Comparison of ENCODE assay signal across 15 cellular contexts in the genomic region with DNA sequence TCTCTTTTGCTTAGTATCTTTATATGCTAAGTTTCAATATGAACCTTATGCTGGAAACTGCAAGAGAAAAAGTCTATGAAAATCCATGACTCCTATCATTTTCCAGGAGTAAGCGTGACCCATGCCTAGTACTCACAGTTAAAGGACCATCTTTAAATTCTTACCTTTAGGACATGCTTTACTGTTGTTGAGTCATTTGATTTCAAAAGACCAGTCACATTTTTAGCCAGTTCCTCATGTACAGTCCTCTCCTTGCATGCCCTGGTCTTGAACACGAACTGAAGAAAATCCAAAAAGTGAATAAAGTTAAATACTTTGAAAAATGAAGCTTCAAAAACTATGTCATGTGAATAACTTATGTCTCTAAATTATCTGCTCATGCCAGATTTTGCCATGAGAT.
DNase-seq lines count a peak whose midpoint lies in the region; ATAC-seq lines count a peak whose summit lies in the region.
"Had no signal": no experiment of that assay in that cellular context is flagged by ENCODE, and none has a peak within 500 bp of the region (broad histone marks: within the 10 kb centered on the region; RNA-seq: fewer than 3 reads in every experiment).

No MANE protein-coding gene starts in this region.

- no peaks in the 10 kb centered on the region for H3K9me3 Mint-ChIP-seq in stimulated activated naive CD8-positive, alpha-beta T cell treated with anti-CD3 and anti-CD28 coated beads, Interleukin-15, amount 100 ng/mL, for 72 hours
- no peaks in the 10 kb centered on the region for H3K9me3 Mint-ChIP-seq in natural killer cell treated with Interleukin-12 subunit alpha and Interleukin-12 subunit beta and Interleukin-15 and Interleukin-18, amount 100 ng/mL, for 72 hours
- H3K9me3 Mint-ChIP-seq: CD8-positive, alpha-beta memory T cell; IgD-negative memory B cell had no signal

- H3K4me3 Mint-ChIP-seq in stimulated activated naive CD8-positive, alpha-beta T cell treated with anti-CD3 and anti-CD28 coated beads, Interleukin-15, amount 100 ng/mL, for 72 hours = no peak overlapping the region
- H3K4me3 Mint-ChIP-seq in T-helper 17 cell = no peak overlapping the region
- H3K4me3 Mint-ChIP-seq in natural killer cell treated with Interleukin-12 subunit alpha and Interleukin-12 subunit beta and Interleukin-15 and Interleukin-18, amount 100 ng/mL, for 72 hours = no peak overlapping the region
- H3K4me3 Mint-ChIP-seq: CD8-positive, alpha-beta memory T cell; IgD-negative memory B cell had no signal

- H3K9me3 ChIP-seq in T-helper 17 cell (ENCODE audit: control insufficient read depth, low read length, poor library complexity, severe bottlenecking) = no peaks in the 10 kb centered on the region
- H3K9me3 ChIP-seq: A549, BE2C, Caco-2 had no signal

- DNase-seq in stimulated activated naive CD8-positive, alpha-beta T cell treated with anti-CD3 and anti-CD28 coated beads, Interleukin-15, amount 100 ng/mL, for 72 hours = no peak
- no peak for DNase-seq in stimulated activated naive CD8-positive, alpha-beta T cell treated with anti-CD3 and anti-CD28 coated beads, Interleukin-15, Interleukin-2, amounts not matched to agents 100 U/mL and 50 U/mL, for 24 hours
- DNase-seq in T-helper 17 cell (no peak), DMS153 treated with DMSO at 0.1 percent for 48 hours (lab: John Stamatoyannopoulos, UW; ENCODE audit: unreplicated experiment) (no peak)
- no peak for DNase-seq in natural killer cell treated with Interleukin-12 subunit alpha and Interleukin-12 subunit beta and Interleukin-15 and Interleukin-18, amount 100 ng/mL, for 72 hours (ENCODE audit: low spot score)
- DNase-seq: BE2C; Caco-2; CD8-positive, alpha-beta memory T cell; DMS53; GF-D8 had no signal

- ATAC-seq in stimulated activated naive CD8-positive, alpha-beta T cell treated with anti-CD3 and anti-CD28 coated beads, Interleukin-15, amount 100 ng/mL, for 72 hours = no peak
- ATAC-seq in stimulated activated naive CD8-positive, alpha-beta T cell treated with anti-CD3 and anti-CD28 coated beads, Interleukin-15, Interleukin-2, amounts not matched to agents 100 U/mL and 50 U/mL, for 24 hours = no peak
- ATAC-seq in T-helper 17 cell = no peak
- no peak for ATAC-seq in natural killer cell treated with Interleukin-12 subunit alpha and Interleukin-12 subunit beta and Interleukin-15 and Interleukin-18, amount 100 ng/mL, for 72 hours
- no peak for ATAC-seq in HG03469 (IDR thresholded peaks at IDR 0.05; ENCODE audit: unreplicated experiment)
- ATAC-seq in GM19328 (IDR thresholded peaks at IDR 0.05; ENCODE audit: unreplicated experiment) = no peak
- ATAC-seq: A549, HCT116 had no signal

- no peaks in the 10 kb centered on the region for H3K27me3 Mint-ChIP-seq in stimulated activated naive CD8-positive, alpha-beta T cell treated with anti-CD3 and anti-CD28 coated beads, Interleukin-15, amount 100 ng/mL, for 72 hours
- H3K27me3 Mint-ChIP-seq in T-helper 17 cell = no peaks in the 10 kb centered on the region
- no peaks in the 10 kb centered on the region for H3K27me3 Mint-ChIP-seq in natural killer cell treated with Interleukin-12 subunit alpha and Interleukin-12 subunit beta and Interleukin-15 and Interleukin-18, amount 100 ng/mL, for 72 hours
- H3K27me3 Mint-ChIP-seq: CD8-positive, alpha-beta memory T cell; IgD-negative memory B cell had no signal

- H3K27ac Mint-ChIP-seq in stimulated activated naive CD8-positive, alpha-beta T cell treated with anti-CD3 and anti-CD28 coated beads, Interleukin-15, amount 100 ng/mL, for 72 hours = peak overlapping the region; percentile 24 to 89
- peak overlapping the region; percentile 82 for H3K27ac Mint-ChIP-seq in T-helper 17 cell
- H3K27ac Mint-ChIP-seq in natural killer cell treated with Interleukin-12 subunit alpha and Interleukin-12 subunit beta and Interleukin-15 and Interleukin-18, amount 100 ng/mL, for 72 hours = peak overlapping the region; percentile 15 to 66

- peaks cover 16% of the 10 kb centered on the region for H3K36me3 Mint-ChIP-seq in T-helper 17 cell (ENCODE audit: low read depth)
- H3K36me3 Mint-ChIP-seq in natural killer cell treated with Interleukin-12 subunit alpha and Interleukin-12 subunit beta and Interleukin-15 and Interleukin-18, amount 100 ng/mL, for 72 hours = peaks cover 56% of the 10 kb centered on the region

- no peaks in the 10 kb centered on the region for H3K4me1 Mint-ChIP-seq in stimulated activated naive CD8-positive, alpha-beta T cell treated with anti-CD3 and anti-CD28 coated beads, Interleukin-15, amount 100 ng/mL, for 72 hours
- peaks cover 4% of the 10 kb centered on the region for H3K4me1 Mint-ChIP-seq in T-helper 17 cell
- H3K4me1 Mint-ChIP-seq in natural killer cell treated with Interleukin-12 subunit alpha and Interleukin-12 subunit beta and Interleukin-15 and Interleukin-18, amount 100 ng/mL, for 72 hours (ENCODE audit: low read depth in 2 of 2) = peaks cover 0 to 12% of the 10 kb centered on the region in 2 donors
